In genomic region chr5:116308391-116308790, GRCh38 we compare ENCODE assay signal across 18 cellular contexts.
DNase-seq lines count a peak whose midpoint lies in the region; ATAC-seq, FAIRE-seq and TF ChIP-seq lines count a peak whose summit lies in the region.
"Had no signal": no experiment of that assay in that cellular context is flagged by ENCODE, and none has a peak within 500 bp of the region (broad histone marks: within the 10 kb centered on the region; RNA-seq: fewer than 3 reads in every experiment).

No MANE protein-coding gene starts in this region.

- H3K36me3 ChIP-seq in esophagus squamous epithelium, result peaks cover 0 to 66% (median 0%) of the 10 kb centered on the region in 3 donors

- no peak for TF ChIP-seq POLR2A in esophagus squamous epithelium (IDR thresholded peaks at IDR 0.05)

- no peaks in the 10 kb centered on the region for H3K27me3 ChIP-seq in esophagus squamous epithelium

- no peaks in the 10 kb centered on the region for H3K4me1 ChIP-seq in esophagus squamous epithelium
- H3K4me1 ChIP-seq: A549, Caco-2 had no signal

- peaks cover 0 to 51% (median 21%) of the 10 kb centered on the region in 3 donors for H3K9me3 ChIP-seq in esophagus squamous epithelium

- DNase-seq in DMS 273 (lab: John Stamatoyannopoulos, UW; ENCODE audit: unreplicated experiment) (peak; percentile 2), DMS 273 treated with DMSO at 0.1 percent for 48 hours (lab: John Stamatoyannopoulos, UW) (no peak), NCI-H69 (lab: John Stamatoyannopoulos, UW) (peak; percentile 16), fibroblast of mammary gland (ENCODE audit: low read depth) (peak; percentile 11), esophagus squamous epithelium (lab: John Stamatoyannopoulos, UW) (no peak), urothelium cell line (ENCODE audit: low spot score) (no peak)
- DNase-seq: AML-193; Caco-2; CD4-positive, alpha-beta T cell; DMS79 treated with DMSO at 0.1 percent for 48 hours; GF-D8; H9 had no signal

- 91 to 94% methylated on average over 3 of the region's 3 CpGs for WGBS in esophagus squamous epithelium, 2 donors

- FAIRE-seq in urothelium cell line (lab: Jason Lieb, UNC), result no peak
- FAIRE-seq: A549, D721Med, H1 had no signal

- H3K4me3 ChIP-seq in fibroblast of mammary gland (ENCODE audit: control insufficient read depth, low read depth, low read length), result no peak overlapping the region
- H3K4me3 ChIP-seq in esophagus squamous epithelium, result no peak overlapping the region
- H3K4me3 ChIP-seq: A549 had no signal

- TF ChIP-seq CTCF in fibroblast of mammary gland (conservative IDR thresholded peaks at IDR 0.05; ENCODE audit: control insufficient read depth, insufficient read depth, low read depth, low read length) (no peak), esophagus squamous epithelium (IDR thresholded peaks at IDR 0.05) (no peak)

- no peak overlapping the region for H3K27ac ChIP-seq in esophagus squamous epithelium
- H3K27ac ChIP-seq: 22Rv1, A549, C4-2B had no signal

- ATAC-seq in GM21786 (IDR thresholded peaks at IDR 0.05; ENCODE audit: unreplicated experiment), result no peak
- ATAC-seq: A549 had no signal

- intact Hi-C loops in esophagus squamous epithelium (cut with DNase I), result no loop called here

Comparison
In these comparisons a context has a peak if more than half of its experiments do, and no peak if none do; other contexts are left out.
1. DNase-seq: peak in DMS 273 (single experiment), NCI-H69 (single experiment) and fibroblast of mammary gland (single experiment); none in DMS 273 treated with DMSO at 0.1 percent for 48 hours (single experiment), esophagus squamous epithelium (single experiment) and urothelium cell line (single experiment).